In the genomic region with DNA sequence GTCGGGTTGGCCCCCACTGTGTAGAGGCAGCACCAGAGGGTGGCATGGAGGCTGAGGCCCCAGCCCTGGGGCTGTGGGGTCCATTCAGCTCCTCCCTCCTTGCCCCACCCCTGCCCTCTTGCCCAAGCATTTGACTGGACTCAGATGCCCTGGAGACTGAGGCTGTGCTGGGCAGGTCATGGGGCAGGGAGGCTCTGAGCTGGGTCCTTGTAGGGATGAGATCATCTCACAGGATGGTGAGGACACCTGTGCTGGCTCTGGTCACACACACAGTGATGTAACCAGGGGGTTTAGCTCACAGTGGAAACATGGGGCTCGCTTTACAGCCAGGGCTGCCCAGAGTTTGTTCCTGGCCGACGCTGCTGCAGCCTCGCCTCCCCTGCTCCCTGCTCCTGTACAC, we compare ENCODE assay signal across 16 cellular contexts. TPM values are rescaled to one million over a fixed set of nuclear protein-coding genes. Genes with fewer than 3 reads are reported as not detected.
DNase-seq lines count a peak whose midpoint lies in the region; ATAC-seq and TF ChIP-seq lines count a peak whose summit lies in the region.
"Had no signal": no experiment of that assay in that cellular context is flagged by ENCODE, and none has a peak within 500 bp of the region (broad histone marks: within the 10 kb centered on the region; RNA-seq: fewer than 3 reads in every experiment).

No MANE protein-coding gene starts in this region.

- no peak overlapping the region for H3K9ac ChIP-seq in stomach smooth muscle (ENCODE audit: low read length in 2 of 2)

- no peaks in the 10 kb centered on the region for H3K36me3 ChIP-seq in HEK293 (ENCODE audit: control insufficient read depth in 2 of 2, insufficient read depth in 1 of 2, low read length in 2 of 2)
- peaks cover 2 to 19% of the 10 kb centered on the region in 2 donors for H3K36me3 ChIP-seq in stomach smooth muscle (ENCODE audit: control insufficient read depth in 2 of 2, insufficient read depth in 2 of 2, low read length in 2 of 2)
- H3K36me3 ChIP-seq: Peyer's patch had no signal

- peak; percentile 34 for ATAC-seq in esophagus mucosa
- ATAC-seq in left colon: no peak
- ATAC-seq in GM19324 (IDR thresholded peaks at IDR 0.05; ENCODE audit: low FRiP score, unreplicated experiment): no peak
- ATAC-seq: CD8-positive, alpha-beta T cell had no signal

- DNase-seq in myocyte (ENCODE audit: low read depth): peak; percentile 85
- no peak for DNase-seq in GOT3 (lab: John Stamatoyannopoulos, UW)
- DNase-seq in left colon: no peak
- DNase-seq: CD8-positive, alpha-beta T cell; KG1; NCI-H1092; NCI-H1694; NCI-H2107; Peyer's patch; SIG-M5 had no signal

- H3K27ac ChIP-seq in HEK293 (ENCODE audit: extremely low read depth, low read depth, low read length) (no peak overlapping the region), stomach smooth muscle (ENCODE audit: low read length) (peak overlapping the region; percentile 67)
- H3K27ac ChIP-seq: Peyer's patch had no signal

- intact Hi-C loops in left colon (cut with DNase I, micrococcal nuclease): no loop called here

- H3K4me1 ChIP-seq in HEK293 (ENCODE audit: control insufficient read depth, insufficient read depth, low read length) (no peaks in the 10 kb centered on the region), stomach smooth muscle (ENCODE audit: control insufficient read depth, insufficient read depth, low read length) (peaks cover 78% of the 10 kb centered on the region)
- H3K4me1 ChIP-seq: Peyer's patch had no signal

- POLR2A ChIA-PET in HEK293 (lab: Yijun Ruan, JAX): no interaction called here

- CTCF ChIA-PET in HEK293 (lab: Yijun Ruan, JAX): interaction anchor here (3.0 kb wide), 1 partner anchor 10 kb away, joined by 15 read pairs; no protein-coding TSS in a partner anchor

- H3K4me3 ChIP-seq in HEK293 (ENCODE audit: low read depth, low read length) (no peak overlapping the region), stomach smooth muscle (ENCODE audit: low read length in 2 of 2) (no peak overlapping the region)
- H3K4me3 ChIP-seq: Peyer's patch had no signal

- no peak for TF ChIP-seq CTCF in HEK293 (tag by site-specific recombination; IDR thresholded peaks at IDR 0.05)

- H3K9me3 ChIP-seq in HEK293 (ENCODE audit: control insufficient read depth, insufficient read depth, low read depth, low read length) (no peaks in the 10 kb centered on the region), stomach smooth muscle (ENCODE audit: control insufficient read depth in 2 of 2, low read length in 2 of 2) (no peaks in the 10 kb centered on the region)
- H3K9me3 ChIP-seq: Peyer's patch had no signal

- no peaks in the 10 kb centered on the region for H3K27me3 ChIP-seq in stomach smooth muscle (ENCODE audit: control insufficient read depth in 1 of 2, insufficient read depth in 2 of 2, low read length in 2 of 2)
- H3K27me3 ChIP-seq: Peyer's patch had no signal

TF ChIP-seq in HEK293, 187 proteins besides CTCF, POLR2A, EP300 and RAD21:
- TF ChIP-seq ZIC2 (tag by site-specific recombination; IDR thresholded peaks at IDR 0.05) (0 out of 2 replicates have a peak, but pooled peaks have one; percentile 18), ZNF707 (tag by site-specific recombination; IDR thresholded peaks at IDR 0.05) (no peak), ZNF266 (tag by site-specific recombination; IDR thresholded peaks at IDR 0.05; ENCODE audit: low read depth) (no peak), ZNF600 (tag by site-specific recombination; IDR thresholded peaks at IDR 0.05) (0 out of 2 replicates have a peak, but pooled peaks have one; percentile 34), MEIS1 (CRISPR knock-in tag; IDR thresholded peaks at IDR 0.05; ENCODE audit: borderline replicate concordance) (no peak), ZSCAN16 (tag by site-specific recombination; IDR thresholded peaks at IDR 0.05) (peak; percentile 50; the same call in 1 of the 2 replicates)
- TF ChIP-seq, protein P1, sequence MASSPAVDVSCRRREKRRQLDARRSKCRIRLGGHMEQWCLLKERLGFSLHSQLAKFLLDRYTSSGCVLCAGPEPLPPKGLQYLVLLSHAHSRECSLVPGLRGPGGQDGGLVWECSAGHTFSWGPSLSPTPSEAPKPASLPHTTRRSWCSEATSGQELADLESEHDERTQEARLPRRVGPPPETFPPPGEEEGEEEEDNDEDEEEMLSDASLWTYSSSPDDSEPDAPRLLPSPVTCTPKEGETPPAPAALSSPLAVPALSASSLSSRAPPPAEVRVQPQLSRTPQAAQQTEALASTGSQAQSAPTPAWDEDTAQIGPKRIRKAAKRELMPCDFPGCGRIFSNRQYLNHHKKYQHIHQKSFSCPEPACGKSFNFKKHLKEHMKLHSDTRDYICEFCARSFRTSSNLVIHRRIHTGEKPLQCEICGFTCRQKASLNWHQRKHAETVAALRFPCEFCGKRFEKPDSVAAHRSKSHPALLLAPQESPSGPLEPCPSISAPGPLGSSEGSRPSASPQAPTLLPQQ (tag by site-specific recombination; IDR thresholded peaks at IDR 0.05): 0 out of 2 replicates have a peak, but pooled peaks have one; percentile 21
- TF ChIP-seq, protein P2, sequence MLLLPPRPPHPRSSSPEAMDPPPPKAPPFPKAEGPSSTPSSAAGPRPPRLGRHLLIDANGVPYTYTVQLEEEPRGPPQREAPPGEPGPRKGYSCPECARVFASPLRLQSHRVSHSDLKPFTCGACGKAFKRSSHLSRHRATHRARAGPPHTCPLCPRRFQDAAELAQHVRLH (tag by site-specific recombination; IDR thresholded peaks at IDR 0.05): no peak
- TF ChIP-seq, protein P3, sequence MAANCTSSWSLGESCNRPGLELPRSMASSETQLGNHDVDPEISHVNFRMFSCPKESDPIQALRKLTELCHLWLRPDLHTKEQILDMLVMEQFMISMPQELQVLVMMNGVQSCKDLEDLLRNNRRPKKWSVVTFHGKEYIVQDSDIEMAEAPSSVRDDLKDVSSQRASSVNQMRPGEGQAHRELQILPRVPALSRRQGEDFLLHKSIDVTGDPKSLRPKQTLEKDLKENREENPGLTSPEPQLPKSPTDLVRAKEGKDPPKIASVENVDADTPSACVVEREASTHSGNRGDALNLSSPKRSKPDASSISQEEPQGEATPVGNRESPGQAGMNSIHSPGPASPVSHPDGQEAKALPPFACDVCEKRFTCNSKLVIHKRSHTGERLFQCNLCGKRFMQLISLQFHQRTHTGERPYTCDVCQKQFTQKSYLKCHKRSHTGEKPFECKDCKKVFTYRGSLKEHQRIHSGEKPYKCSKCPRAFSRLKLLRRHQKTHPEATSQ (tag by site-specific recombination; IDR thresholded peaks at IDR 0.05): no peak

RNA-seq across cellular contexts. Expression of a gene that starts 17.8 kb away (rescaled TPM):
- total RNA-seq in esophagus mucosa: 5.5 TPM
- total RNA-seq in myocyte: 172 and 190 TPM in 2 replicates
- polyA plus RNA-seq in myocyte (2012): 65.6 TPM
- 1 to 10 TPM; 1.0 to 1.1 TPM for total RNA-seq in left colon

RNA-seq across cellular contexts. Expression of a gene that starts 49.5 kb away (rescaled TPM):
- total RNA-seq in esophagus mucosa (not detected), myocyte (not detected in 2 replicates), left colon (not detected)
- 0.18 TPM for polyA plus RNA-seq in myocyte (2012)
- total RNA-seq: CD8-positive, alpha-beta T cell; Daoy; MCF 10A had no signal

Comparison
In these comparisons a context has a peak if more than half of its experiments do, and no peak if none do; other contexts are left out.
1. RNA of a gene that starts 17.8 kb away (total RNA-seq): 172 to 190 TPM in myocyte; 5.5 TPM in esophagus mucosa (single experiment) and 1.0 to 1.1 TPM in left colon; every median in the first group is over 10 times any median in the second.